In genomic region chr11:70688142-70688541, GRCh38 we compare ENCODE assay signal across 23 cellular contexts.
DNase-seq lines count a peak whose midpoint lies in the region; ATAC-seq, FAIRE-seq and TF ChIP-seq lines count a peak whose summit lies in the region.
"Had no signal": no experiment of that assay in that cellular context is flagged by ENCODE, and none has a peak within 500 bp of the region (broad histone marks: within the 10 kb centered on the region; RNA-seq: fewer than 3 reads in every experiment).

No MANE protein-coding gene starts in this region.

- H3K27me3 Mint-ChIP-seq in Calu3 (ENCODE audit: unreplicated experiment) = no peaks in the 10 kb centered on the region

- H3K36me3 Mint-ChIP-seq in Calu3 (ENCODE audit: insufficient read depth, unreplicated experiment) = no peaks in the 10 kb centered on the region
- H3K36me3 Mint-ChIP-seq: CD4-positive, CD25-positive, alpha-beta regulatory T cell had no signal

- BruUV-seq in Calu3 (replicated peaks; lab: Mats Ljungman, UMichigan) = no TSS peak

- H3K27ac Mint-ChIP-seq in Calu3 (ENCODE audit: unreplicated experiment) = no peak overlapping the region
- H3K27ac Mint-ChIP-seq: CD4-positive, CD25-positive, alpha-beta regulatory T cell had no signal

- CTCF ChIA-PET in Calu3 (lab: Charles Lee) = no interaction called here

- no peak overlapping the region for H3K4me3 Mint-ChIP-seq in Calu3 (ENCODE audit: low read depth, unreplicated experiment)
- H3K4me3 Mint-ChIP-seq: CD4-positive, CD25-positive, alpha-beta regulatory T cell had no signal

- H3K27ac ChIP-seq in VCaP (peak overlapping the region; percentile 4; the same call in 1 of the 2 replicates), pancreas (peak overlapping the region in 1 of 4 donors; percentile 28)
- H3K27ac ChIP-seq: BLaER1, HL-60, SJSA1 had no signal

- ATAC-seq in left lobe of liver = peak; percentile 13
- peak; percentile 46 to 83 (median 54) for ATAC-seq in pancreas
- ATAC-seq: HCT116, PC-3 had no signal

- H3K4me3 ChIP-seq in pancreas = no peak overlapping the region
- H3K4me3 ChIP-seq: BLaER1, SJSA1 had no signal

- H3K4me1 Mint-ChIP-seq in Calu3 (ENCODE audit: low read depth, unreplicated experiment) = peaks cover 9% of the 10 kb centered on the region
- H3K4me1 Mint-ChIP-seq: CD4-positive, CD25-positive, alpha-beta regulatory T cell had no signal

- H3K9me3 Mint-ChIP-seq in Calu3 (ENCODE audit: low read depth, unreplicated experiment) = peaks cover 5% of the 10 kb centered on the region

- intact Hi-C loops in Calu3 (cut with micrococcal nuclease; ENCODE audit: unreplicated experiment) (no loop called here), pancreas (cut with DNase I) (no loop called here)

- no peaks in the 10 kb centered on the region for H3K27me3 ChIP-seq in pancreas
- H3K27me3 ChIP-seq: BLaER1, SJSA1 had no signal

- peak; percentile 24 for DNase-seq in Calu3
- DNase-seq in left lobe of liver (ENCODE audit: low spot score) = no peak
- DNase-seq in pancreas = peak in 4 of 6 donors; percentile 27 to 52 (median 36)
- no peak for DNase-seq in NCI-H82 (lab: John Stamatoyannopoulos, UW)
- DNase-seq in T1000 (lab: John Stamatoyannopoulos, UW) = no peak
- DNase-seq in activated CD4-positive, CD25-positive, alpha-beta regulatory T cell treated with anti-CD3 and anti-CD28 coated beads, Interleukin-2, amount 50 U/mL, for 72 hours = no peak
- DNase-seq: CD4-positive, CD25-positive, alpha-beta regulatory T cell; DMS79 treated with DMSO at 0.1 percent for 48 hours; GF-D8; NCI-H1092 treated with DMSO at 0.1 percent for 48 hours; NCI-H1436 treated with DMSO at 0.1 percent for 48 hours; NCI-H187 treated with DMSO at 0.1 percent for 48 hours; NCI-H524; NCI-H748 treated with DMSO at 0.1 percent for 48 hours; NK-92 treated with Interleukin-12 subunit alpha and Interleukin-12 subunit beta, amount 100 ng/mL, for 24 hours; PC-3 had no signal

- no peaks in the 10 kb centered on the region for H3K36me3 ChIP-seq in pancreas
- H3K36me3 ChIP-seq: BLaER1, SJSA1 had no signal

- FAIRE-seq in pancreas (lab: Jason Lieb, UNC) = no peak
- FAIRE-seq: A204.1, GM12891 had no signal

- no peak for TF ChIP-seq CTCF in Calu3 (IDR thresholded peaks at IDR 0.05; ENCODE audit: unreplicated experiment)
- no peak for TF ChIP-seq CTCF in VCaP (conservative IDR thresholded peaks at IDR 0.05)
- TF ChIP-seq CTCF in pancreas (IDR thresholded peaks at IDR 0.05) = no peak

- H3K4me1 ChIP-seq in pancreas = no peaks in the 10 kb centered on the region
- H3K4me1 ChIP-seq: SJSA1 had no signal

- H3K9me3 ChIP-seq in pancreas = no peaks in the 10 kb centered on the region

- 44 to 57% methylated on average over 8 of the region's 8 CpGs for WGBS in pancreas, 2 donors

Comparison
In these comparisons a context has a peak if more than half of its experiments do, and no peak if none do; other contexts are left out.
1. DNase-seq: peak in Calu3 (single experiment) and pancreas (4 of 6); none in left lobe of liver (single experiment), NCI-H82 (single experiment), T1000 (single experiment) and activated CD4-positive, CD25-positive, alpha-beta regulatory T cell treated with anti-CD3 and anti-CD28 coated beads, Interleukin-2, amount 50 U/mL, for 72 hours (single experiment).